ENCODE assay signal across 27 cellular contexts in genomic region chr17:3036800-3037199, GRCh38. TPM values are rescaled to one million over a fixed set of nuclear protein-coding genes. Genes with fewer than 3 reads are reported as not detected.
A peak's percentile ranks its signal among the peaks of the same experiment; 100 is the strongest.
DNase-seq lines count a peak whose midpoint lies in the region; ATAC-seq and TF ChIP-seq lines count a peak whose summit lies in the region.
"Had no signal": no experiment of that assay in that cellular context is flagged by ENCODE, and none has a peak within 500 bp of the region (broad histone marks: within the 10 kb centered on the region; RNA-seq: fewer than 3 reads in every experiment).

No MANE protein-coding gene starts in this region.

- peaks cover 5% of the 10 kb centered on the region for H3K27me3 ChIP-seq in lower lobe of right lung (ENCODE audit: low read depth)

- H3K4me1 Mint-ChIP-seq in activated CD4-positive, alpha-beta T cell treated with anti-CD3 and anti-CD28 coated beads, Interleukin-2, amount 10 ng/mL, durations not matched to agents 24 days and 14 days: no peaks in the 10 kb centered on the region
- H3K4me1 Mint-ChIP-seq in natural killer cell: peaks cover 15 to 35% of the 10 kb centered on the region in 2 donors
- H3K4me1 Mint-ChIP-seq in natural killer cell treated with Interleukin-12 subunit alpha and Interleukin-12 subunit beta and Interleukin-15 and Interleukin-18, amount 100 ng/mL, for 72 hours (ENCODE audit: low read depth in 2 of 2): peaks cover 6 to 11% of the 10 kb centered on the region in 2 donors

- H3K4me3 Mint-ChIP-seq in activated CD4-positive, alpha-beta T cell treated with anti-CD3 and anti-CD28 coated beads, Interleukin-2, amount 10 ng/mL, durations not matched to agents 24 days and 14 days: no peak overlapping the region
- no peak overlapping the region for H3K4me3 Mint-ChIP-seq in natural killer cell
- H3K4me3 Mint-ChIP-seq in natural killer cell treated with Interleukin-12 subunit alpha and Interleukin-12 subunit beta and Interleukin-15 and Interleukin-18, amount 100 ng/mL, for 72 hours: no peak overlapping the region
- H3K4me3 Mint-ChIP-seq: B cell; CD8-positive, alpha-beta T cell had no signal

- H3K9me3 Mint-ChIP-seq in activated CD4-positive, alpha-beta T cell treated with anti-CD3 and anti-CD28 coated beads, Interleukin-2, amount 10 ng/mL, durations not matched to agents 24 days and 14 days: no peaks in the 10 kb centered on the region
- no peaks in the 10 kb centered on the region for H3K9me3 Mint-ChIP-seq in natural killer cell
- no peaks in the 10 kb centered on the region for H3K9me3 Mint-ChIP-seq in natural killer cell treated with Interleukin-12 subunit alpha and Interleukin-12 subunit beta and Interleukin-15 and Interleukin-18, amount 100 ng/mL, for 72 hours
- H3K9me3 Mint-ChIP-seq: CD8-positive, alpha-beta T cell had no signal

- H3K27ac Mint-ChIP-seq in activated CD4-positive, alpha-beta T cell treated with anti-CD3 and anti-CD28 coated beads, Interleukin-2, amount 10 ng/mL, durations not matched to agents 24 days and 14 days: no peak overlapping the region
- peak overlapping the region; percentile 24 to 50 for H3K27ac Mint-ChIP-seq in natural killer cell
- no peak overlapping the region for H3K27ac Mint-ChIP-seq in natural killer cell treated with Interleukin-12 subunit alpha and Interleukin-12 subunit beta and Interleukin-15 and Interleukin-18, amount 100 ng/mL, for 72 hours
- H3K27ac Mint-ChIP-seq: B cell; CD8-positive, alpha-beta T cell had no signal

- no peaks in the 10 kb centered on the region for H3K36me3 ChIP-seq in lower lobe of right lung

- ATAC-seq in natural killer cell: no peak
- no peak for ATAC-seq in natural killer cell treated with Interleukin-12 subunit alpha and Interleukin-12 subunit beta and Interleukin-15 and Interleukin-18, amount 100 ng/mL, for 72 hours
- no peak for ATAC-seq in lower lobe of right lung
- ATAC-seq: CD8-positive, alpha-beta T cell; GM12878; HCT116 had no signal

- H3K27me3 Mint-ChIP-seq in activated CD4-positive, alpha-beta T cell treated with anti-CD3 and anti-CD28 coated beads, Interleukin-2, amount 10 ng/mL, durations not matched to agents 24 days and 14 days: no peaks in the 10 kb centered on the region
- no peaks in the 10 kb centered on the region for H3K27me3 Mint-ChIP-seq in natural killer cell (ENCODE audit: low read depth in 2 of 2)
- no peaks in the 10 kb centered on the region for H3K27me3 Mint-ChIP-seq in natural killer cell treated with Interleukin-12 subunit alpha and Interleukin-12 subunit beta and Interleukin-15 and Interleukin-18, amount 100 ng/mL, for 72 hours

- no peaks in the 10 kb centered on the region for H3K4me1 ChIP-seq in lower lobe of right lung
- H3K4me1 ChIP-seq: Caco-2 had no signal

- H3K36me3 Mint-ChIP-seq in activated CD4-positive, alpha-beta T cell treated with anti-CD3 and anti-CD28 coated beads, Interleukin-2, amount 10 ng/mL, durations not matched to agents 24 days and 14 days (ENCODE audit: low read depth): no peaks in the 10 kb centered on the region
- no peaks in the 10 kb centered on the region for H3K36me3 Mint-ChIP-seq in natural killer cell
- H3K36me3 Mint-ChIP-seq in natural killer cell treated with Interleukin-12 subunit alpha and Interleukin-12 subunit beta and Interleukin-15 and Interleukin-18, amount 100 ng/mL, for 72 hours: no peaks in the 10 kb centered on the region
- H3K36me3 Mint-ChIP-seq: CD8-positive, alpha-beta T cell had no signal

- TF ChIP-seq CTCF in natural killer cell (IDR thresholded peaks at IDR 0.05) (no peak), lower lobe of right lung (IDR thresholded peaks at IDR 0.05) (no peak)

- H3K27ac ChIP-seq in lower lobe of right lung: no peak overlapping the region
- H3K27ac ChIP-seq: 22Rv1, C4-2B had no signal

- intact Hi-C loops in activated CD4-positive, alpha-beta T cell treated with anti-CD3 and anti-CD28 coated beads, Interleukin-2, amount 10 ng/mL, durations not matched to agents 24 days and 14 days (cut with micrococcal nuclease): no loop called here
- intact Hi-C loops in natural killer cell (cut with micrococcal nuclease) (no loop called here), lower lobe of right lung (cut with DNase I) (no loop called here)

- no peaks in the 10 kb centered on the region for H3K9me3 ChIP-seq in lower lobe of right lung
- H3K9me3 ChIP-seq: Caco-2 had no signal

- DNase-seq in activated CD4-positive, alpha-beta T cell treated with anti-CD3 and anti-CD28 coated beads, Interleukin-2, amount 10 ng/mL, durations not matched to agents 24 days and 14 days: peak; percentile 40
- no peak for DNase-seq in activated CD4-positive, alpha-beta T cell treated with anti-CD3 and anti-CD28 coated beads, Interleukin-2, amount 50 U/mL, for 48 hours
- DNase-seq in natural killer cell (no peak), lower lobe of right lung (peak; percentile 14), ureter (ENCODE audit: low spot score) (peak; percentile 33), superior temporal gyrus (ENCODE audit: extremely low spot score) (no peak), GM19238 (ENCODE audit: insufficient read length, low spot score) (no peak)
- no peak for DNase-seq in natural killer cell treated with Interleukin-12 subunit alpha and Interleukin-12 subunit beta and Interleukin-15 and Interleukin-18, amount 100 ng/mL, for 72 hours (ENCODE audit: low spot score)
- DNase-seq: Caco-2; CD8-positive, alpha-beta T cell; GDM1; NCI-H1092; NCI-H1417 treated with DMSO at 0.1 percent for 48 hours; NCI-H1694 treated with DMSO at 0.1 percent for 48 hours; NCI-H2081; NCI-H2227 treated with DMSO at 0.1 percent for 48 hours; NCI-H69; OCI-M1; SIG-M5 had no signal

- H3K4me3 ChIP-seq in lower lobe of right lung: no peak overlapping the region
- H3K4me3 ChIP-seq: GM12878 had no signal

RNA-seq across cellular contexts. Expression of gene OR1D5, which starts 26.6 kb away (rescaled TPM):
- not detected in 2 replicates for total RNA-seq in activated CD4-positive, alpha-beta T cell treated with anti-CD3 and anti-CD28 coated beads, Interleukin-2, amount 10 ng/mL, durations not matched to agents 24 days and 14 days
- total RNA-seq in natural killer cell (not detected), lower lobe of right lung (not detected), ureter (not detected)
- not detected for total RNA-seq in natural killer cell treated with Interleukin-12 subunit alpha and Interleukin-12 subunit beta and Interleukin-15 and Interleukin-18, amount 100 ng/mL, for 72 hours
- total RNA-seq: B cell; Caco-2; CD8-positive, alpha-beta T cell; GM12878; H1; HT-29; NCI-H460 had no signal

Comparison
In these comparisons a context has a peak if more than half of its experiments do, and no peak if none do; other contexts are left out.
1. DNase-seq: peak in activated CD4-positive, alpha-beta T cell treated with anti-CD3 and anti-CD28 coated beads, Interleukin-2, amount 10 ng/mL, durations not matched to agents 24 days and 14 days (single experiment), lower lobe of right lung (single experiment) and ureter (single experiment); none in activated CD4-positive, alpha-beta T cell treated with anti-CD3 and anti-CD28 coated beads, Interleukin-2, amount 50 U/mL, for 48 hours (0 of 2), natural killer cell (single experiment), natural killer cell treated with Interleukin-12 subunit alpha and Interleukin-12 subunit beta and Interleukin-15 and Interleukin-18, amount 100 ng/mL, for 72 hours (single experiment), superior temporal gyrus (single experiment) and GM19238 (single experiment).
2. H3K27ac Mint-ChIP-seq: peak in natural killer cell (2 of 2); none in activated CD4-positive, alpha-beta T cell treated with anti-CD3 and anti-CD28 coated beads, Interleukin-2, amount 10 ng/mL, durations not matched to agents 24 days and 14 days (single experiment) and natural killer cell treated with Interleukin-12 subunit alpha and Interleukin-12 subunit beta and Interleukin-15 and Interleukin-18, amount 100 ng/mL, for 72 hours (0 of 2).